In genomic region chr18:77560334-77560970, GRCh38 we compare ENCODE assay signal across 10 cellular contexts.
DNase-seq lines count a peak whose midpoint lies in the region; ATAC-seq and TF ChIP-seq lines count a peak whose summit lies in the region.
"Had no signal": no experiment of that assay in that cellular context is flagged by ENCODE, and none has a peak within 500 bp of the region (broad histone marks: within the 10 kb centered on the region; RNA-seq: fewer than 3 reads in every experiment).

No MANE protein-coding gene starts in this region.

- peaks cover 22 to 34% of the 10 kb centered on the region in 2 donors for H3K27me3 Mint-ChIP-seq in natural killer cell treated with Interleukin-12 subunit alpha and Interleukin-12 subunit beta and Interleukin-15 and Interleukin-18, amount 100 ng/mL, for 72 hours
- peaks cover 4 to 24% of the 10 kb centered on the region in 2 donors for H3K27me3 Mint-ChIP-seq in natural killer cell (ENCODE audit: low read depth in 2 of 2)
- no peaks in the 10 kb centered on the region for H3K27me3 Mint-ChIP-seq in endodermal cell (ENCODE audit: insufficient read depth)
- H3K27me3 Mint-ChIP-seq: CD4-positive, CD25-positive, alpha-beta regulatory T cell had no signal

- H3K4me3 ChIP-seq in right lobe of liver (no peak overlapping the region), left lung (no peak overlapping the region), endodermal cell (ENCODE audit: low read length) (no peak overlapping the region)
- no peak overlapping the region for H3K4me3 ChIP-seq in effector memory CD4-positive, alpha-beta T cell (ENCODE audit: insufficient read depth, low read depth, low read length, poor library complexity, severe bottlenecking)

- intact Hi-C loops in natural killer cell (cut with micrococcal nuclease), result no loop called here
- intact Hi-C loops in right lobe of liver (cut with DNase I), result no loop called here
- intact Hi-C loops in left lung (cut with DNase I), result no loop called here

- ATAC-seq in natural killer cell treated with Interleukin-12 subunit alpha and Interleukin-12 subunit beta and Interleukin-15 and Interleukin-18, amount 100 ng/mL, for 72 hours, result peak; percentile 56 to 85
- no peak for ATAC-seq in natural killer cell
- ATAC-seq in HG02798 (IDR thresholded peaks at IDR 0.05; ENCODE audit: poor library complexity, unreplicated experiment), result peak; percentile 82
- ATAC-seq in right lobe of liver, result no peak
- no peak for ATAC-seq in left lung

- TF ChIP-seq CTCF in natural killer cell (IDR thresholded peaks at IDR 0.05), result no peak
- no peak for TF ChIP-seq CTCF in right lobe of liver (IDR thresholded peaks at IDR 0.05)
- no peak for TF ChIP-seq CTCF in left lung (IDR thresholded peaks at IDR 0.05)
- TF ChIP-seq CTCF in endodermal cell (conservative IDR thresholded peaks at IDR 0.05), result no peak

- peak overlapping the region in 1 of 2 donors; percentile 20 for H3K27ac Mint-ChIP-seq in natural killer cell treated with Interleukin-12 subunit alpha and Interleukin-12 subunit beta and Interleukin-15 and Interleukin-18, amount 100 ng/mL, for 72 hours
- no peak overlapping the region for H3K27ac Mint-ChIP-seq in natural killer cell
- no peak overlapping the region for H3K27ac Mint-ChIP-seq in endodermal cell
- H3K27ac Mint-ChIP-seq: CD4-positive, CD25-positive, alpha-beta regulatory T cell; IgD-negative memory B cell had no signal

- 48% methylated on average over 3 of the region's 3 CpGs for WGBS in right lobe of liver (ENCODE audit: insufficient coverage, low coverage, low lambda C conversion rate, missing lambda C conversion rate)
- WGBS in endodermal cell (ENCODE audit: insufficient coverage in 1 of 2, insufficient read length in 1 of 2), 2 experiments, result 90% methylated on average over 3 of the region's 3 CpGs; no CpG with 5 or more reads in 1 of the 2 experiments

- DNase-seq in natural killer cell treated with Interleukin-12 subunit alpha and Interleukin-12 subunit beta and Interleukin-15 and Interleukin-18, amount 100 ng/mL, for 72 hours (ENCODE audit: low spot score), result no peak
- DNase-seq in natural killer cell (no peak), NCI-H69 (lab: John Stamatoyannopoulos, UW) (peak; percentile 30), right lobe of liver (no peak), left lung (no peak), endodermal cell (no peak)
- no peak for DNase-seq in effector memory CD4-positive, alpha-beta T cell
- DNase-seq: CD4-positive, CD25-positive, alpha-beta regulatory T cell had no signal

- H3K27ac ChIP-seq in right lobe of liver (no peak overlapping the region), left lung (no peak overlapping the region), endodermal cell (ENCODE audit: low read depth, low read length) (no peak overlapping the region)
- no peak overlapping the region for H3K27ac ChIP-seq in effector memory CD4-positive, alpha-beta T cell (ENCODE audit: insufficient read depth, low read length, poor library complexity, severe bottlenecking)

- H3K9me3 ChIP-seq in right lobe of liver (no peaks in the 10 kb centered on the region), left lung (no peaks in the 10 kb centered on the region), endodermal cell (ENCODE audit: control insufficient read depth, low read length) (no peaks in the 10 kb centered on the region)
- H3K9me3 ChIP-seq in effector memory CD4-positive, alpha-beta T cell (ENCODE audit: control insufficient read depth, low read length), result no peaks in the 10 kb centered on the region

- H3K4me1 ChIP-seq in right lobe of liver (no peaks in the 10 kb centered on the region), left lung (no peaks in the 10 kb centered on the region), endodermal cell (ENCODE audit: control insufficient read depth, insufficient read depth, low read length) (no peaks in the 10 kb centered on the region)
- no peaks in the 10 kb centered on the region for H3K4me1 ChIP-seq in effector memory CD4-positive, alpha-beta T cell (ENCODE audit: control insufficient read depth, insufficient read depth, low read length, poor library complexity, severe bottlenecking)

- H3K36me3 ChIP-seq in right lobe of liver (no peaks in the 10 kb centered on the region), left lung (no peaks in the 10 kb centered on the region), endodermal cell (ENCODE audit: control insufficient read depth, insufficient read depth, low read length) (no peaks in the 10 kb centered on the region)
- no peaks in the 10 kb centered on the region for H3K36me3 ChIP-seq in effector memory CD4-positive, alpha-beta T cell (ENCODE audit: control insufficient read depth, insufficient read depth, low read length)

- no peaks in the 10 kb centered on the region for H3K36me3 Mint-ChIP-seq in natural killer cell treated with Interleukin-12 subunit alpha and Interleukin-12 subunit beta and Interleukin-15 and Interleukin-18, amount 100 ng/mL, for 72 hours
- no peaks in the 10 kb centered on the region for H3K36me3 Mint-ChIP-seq in natural killer cell
- no peaks in the 10 kb centered on the region for H3K36me3 Mint-ChIP-seq in endodermal cell (ENCODE audit: low read depth)
- H3K36me3 Mint-ChIP-seq: CD4-positive, CD25-positive, alpha-beta regulatory T cell; IgD-negative memory B cell had no signal

- H3K4me1 Mint-ChIP-seq in natural killer cell treated with Interleukin-12 subunit alpha and Interleukin-12 subunit beta and Interleukin-15 and Interleukin-18, amount 100 ng/mL, for 72 hours (ENCODE audit: low read depth in 2 of 2), result peaks cover 8 to 11% of the 10 kb centered on the region in 2 donors
- no peaks in the 10 kb centered on the region for H3K4me1 Mint-ChIP-seq in natural killer cell
- H3K4me1 Mint-ChIP-seq in endodermal cell, result no peaks in the 10 kb centered on the region
- H3K4me1 Mint-ChIP-seq: CD4-positive, CD25-positive, alpha-beta regulatory T cell; IgD-negative memory B cell had no signal

- H3K9ac ChIP-seq in endodermal cell (ENCODE audit: extremely low read depth, low read length, poor library complexity, severe bottlenecking), result no peak overlapping the region

- TF ChIP-seq POLR2A in right lobe of liver (IDR thresholded peaks at IDR 0.05), result no peak

- H3K27me3 ChIP-seq in right lobe of liver, result no peaks in the 10 kb centered on the region
- H3K27me3 ChIP-seq in effector memory CD4-positive, alpha-beta T cell (replicated peaks; ENCODE audit: control insufficient read depth, insufficient read depth, low read length, poor library complexity, severe bottlenecking), result peaks cover 3% of the 10 kb centered on the region
- peaks cover 0 to 5% of the 10 kb centered on the region in 2 donors for H3K27me3 ChIP-seq in left lung
- no peaks in the 10 kb centered on the region for H3K27me3 ChIP-seq in endodermal cell (ENCODE audit: control insufficient read depth, insufficient read depth, low read length, poor library complexity, severe bottlenecking)

- peak overlapping the region; percentile 2 for H3K4me3 Mint-ChIP-seq in natural killer cell treated with Interleukin-12 subunit alpha and Interleukin-12 subunit beta and Interleukin-15 and Interleukin-18, amount 100 ng/mL, for 72 hours
- H3K4me3 Mint-ChIP-seq in natural killer cell (no peak overlapping the region), endodermal cell (no peak overlapping the region)
- H3K4me3 Mint-ChIP-seq: CD4-positive, CD25-positive, alpha-beta regulatory T cell; IgD-negative memory B cell had no signal

- H3K9me3 Mint-ChIP-seq in natural killer cell treated with Interleukin-12 subunit alpha and Interleukin-12 subunit beta and Interleukin-15 and Interleukin-18, amount 100 ng/mL, for 72 hours, result no peaks in the 10 kb centered on the region
- H3K9me3 Mint-ChIP-seq in natural killer cell (no peaks in the 10 kb centered on the region), endodermal cell (no peaks in the 10 kb centered on the region)
- H3K9me3 Mint-ChIP-seq: IgD-negative memory B cell had no signal

Comparison
In these comparisons a context has a peak if more than half of its experiments do, and no peak if none do; other contexts are left out.
1. ATAC-seq: peak in natural killer cell treated with Interleukin-12 subunit alpha and Interleukin-12 subunit beta and Interleukin-15 and Interleukin-18, amount 100 ng/mL, for 72 hours (2 of 2) and HG02798 (single experiment); none in natural killer cell (0 of 3), right lobe of liver (0 of 4) and left lung (single experiment).